28 cellular contexts compared by ENCODE assay signal in genomic region chr4:84878541-84878940, GRCh38.
DNase-seq lines count a peak whose midpoint lies in the region; ATAC-seq and TF ChIP-seq lines count a peak whose summit lies in the region.
"Had no signal": no experiment of that assay in that cellular context is flagged by ENCODE, and none has a peak within 500 bp of the region (broad histone marks: within the 10 kb centered on the region; RNA-seq: fewer than 3 reads in every experiment).

No MANE protein-coding gene starts in this region.

- peaks cover 5% of the 10 kb centered on the region for H3K4me1 ChIP-seq in mammary epithelial cell (ENCODE audit: insufficient read depth, low read length)
- no peaks in the 10 kb centered on the region for H3K4me1 ChIP-seq in breast epithelium
- H3K4me1 ChIP-seq in mesenchymal stem cell (ENCODE audit: control insufficient read depth, insufficient read depth, low read depth, low read length), result peaks cover 3% of the 10 kb centered on the region
- no peaks in the 10 kb centered on the region for H3K4me1 ChIP-seq in Karpas-422 (ENCODE audit: low read length)
- H3K4me1 ChIP-seq: colonic mucosa had no signal

- H2AFZ ChIP-seq in mammary epithelial cell (ENCODE audit: low read depth, low read length) (no peak overlapping the region), mesenchymal stem cell (ENCODE audit: low read depth, low read length) (no peak overlapping the region), Karpas-422 (ENCODE audit: low read length) (no peak overlapping the region)

- TF ChIP-seq CTCF in mammary epithelial cell (conservative IDR thresholded peaks at IDR 0.05 in 1 of 2, IDR thresholded peaks at IDR 0.05 in 1 of 2; ENCODE audit: extremely low read depth in 1 of 2, insufficient read depth in 1 of 2, low read depth in 1 of 2, low read length in 2 of 2), result no peak
- no peak for TF ChIP-seq CTCF in breast epithelium (IDR thresholded peaks at IDR 0.05)
- no peak for TF ChIP-seq CTCF in brain microvascular endothelial cell (IDR thresholded peaks at IDR 0.05; ENCODE audit: low read depth, low read length, missing control alignments)

- no peaks in the 10 kb centered on the region for H3K27me3 ChIP-seq in mammary epithelial cell (ENCODE audit: insufficient read depth, low read length)
- H3K27me3 ChIP-seq in breast epithelium, result no peaks in the 10 kb centered on the region
- H3K27me3 ChIP-seq in brain microvascular endothelial cell (replicated peaks), result no peaks in the 10 kb centered on the region
- no peaks in the 10 kb centered on the region for H3K27me3 ChIP-seq in mesenchymal stem cell (ENCODE audit: control insufficient read depth in 1 of 2, insufficient read depth in 1 of 2, low read length in 2 of 2)
- H3K27me3 ChIP-seq in Karpas-422 (ENCODE audit: low read length), result no peaks in the 10 kb centered on the region
- H3K27me3 ChIP-seq: colonic mucosa, upper lobe of left lung had no signal

- H3K4me3 ChIP-seq in mammary epithelial cell (replicated peaks in 1 of 3; ENCODE audit: insufficient read depth in 1 of 3, low read depth in 2 of 3, low read length in 3 of 3) (no peak overlapping the region), breast epithelium (no peak overlapping the region), brain microvascular endothelial cell (ENCODE audit: low read depth, low read length) (no peak overlapping the region), mesenchymal stem cell (ENCODE audit: insufficient read depth in 1 of 2, low read depth in 1 of 2, low read length in 2 of 2) (no peak overlapping the region), Karpas-422 (ENCODE audit: low read length) (no peak overlapping the region)
- H3K4me3 ChIP-seq: colonic mucosa, upper lobe of left lung had no signal

- no peak overlapping the region for H3K18ac ChIP-seq in mesenchymal stem cell (ENCODE audit: low read depth in 1 of 2, low read length in 2 of 2)

- BruUV-seq in mammary epithelial cell (replicated peaks; lab: Mats Ljungman, UMichigan), result no TSS peak

- no peak overlapping the region for H3K23ac ChIP-seq in mesenchymal stem cell (ENCODE audit: low read length in 2 of 2)

- no peak overlapping the region for H2BK120ac ChIP-seq in mesenchymal stem cell (ENCODE audit: low read depth, low read length)

- no peak overlapping the region for H2BK12ac ChIP-seq in mesenchymal stem cell (ENCODE audit: low read length in 2 of 2)

- dilution Hi-C loops in mammary epithelial cell (cut with HindIII; ENCODE audit: low sequenced_read_pairs), result no loop called here

- no peak for TF ChIP-seq POLR2A in breast epithelium (IDR thresholded peaks at IDR 0.05)

- H3K27ac ChIP-seq in mammary epithelial cell (ENCODE audit: insufficient read depth, low read depth, low read length) (no peak overlapping the region), breast epithelium (no peak overlapping the region), brain microvascular endothelial cell (peak overlapping the region; percentile 80), mesenchymal stem cell (ENCODE audit: low read length, poor library complexity, severe bottlenecking) (peak overlapping the region; percentile 83), Karpas-422 (ENCODE audit: low read length) (no peak overlapping the region)
- H3K27ac ChIP-seq: 22Rv1, colonic mucosa, upper lobe of left lung, VCaP had no signal

- H3K14ac ChIP-seq in mesenchymal stem cell (ENCODE audit: low read length in 2 of 2), result no peak overlapping the region

- H3K9me3 ChIP-seq in mammary epithelial cell (replicated peaks; ENCODE audit: insufficient read depth, low read length) (no peaks in the 10 kb centered on the region), breast epithelium (no peaks in the 10 kb centered on the region), mesenchymal stem cell (ENCODE audit: control insufficient read depth, low read length) (no peaks in the 10 kb centered on the region), Karpas-422 (ENCODE audit: low read length) (no peaks in the 10 kb centered on the region)
- H3K9me3 ChIP-seq: colonic mucosa, upper lobe of left lung had no signal

- 81% methylated on average over 3 of the region's 3 CpGs for WGBS in mammary epithelial cell (ENCODE audit: low coverage, missing lambda C conversion rate)
- 47% methylated on average over 3 of the region's 3 CpGs for WGBS in mesenchymal stem cell

- H3K79me2 ChIP-seq in mammary epithelial cell (ENCODE audit: insufficient read depth, low read length) (peaks cover 2% of the 10 kb centered on the region), Karpas-422 (ENCODE audit: low read length) (no peaks in the 10 kb centered on the region)

- H3K9ac ChIP-seq in mammary epithelial cell (ENCODE audit: insufficient read depth, low read length) (no peak overlapping the region), mesenchymal stem cell (ENCODE audit: low read length) (peak overlapping the region; percentile 70), Karpas-422 (ENCODE audit: low read length) (no peak overlapping the region)

- no peak overlapping the region for H2BK5ac ChIP-seq in mesenchymal stem cell (ENCODE audit: low read depth, low read length, poor library complexity, severe bottlenecking)

- peaks cover 1% of the 10 kb centered on the region for H3K36me3 ChIP-seq in mammary epithelial cell (ENCODE audit: insufficient read depth, low read length)
- H3K36me3 ChIP-seq in breast epithelium, result no peaks in the 10 kb centered on the region
- no peaks in the 10 kb centered on the region for H3K36me3 ChIP-seq in brain microvascular endothelial cell (replicated peaks)
- peaks cover 13 to 14% of the 10 kb centered on the region in 2 experiments for H3K36me3 ChIP-seq in mesenchymal stem cell (ENCODE audit: control insufficient read depth in 1 of 2, insufficient read depth in 2 of 2, low read depth in 1 of 2, low read length in 2 of 2)
- H3K36me3 ChIP-seq in Karpas-422 (ENCODE audit: insufficient read depth, low read length), result no peaks in the 10 kb centered on the region
- H3K36me3 ChIP-seq: colonic mucosa had no signal

- H3K4ac ChIP-seq in mesenchymal stem cell (ENCODE audit: low read depth in 1 of 2, low read length in 2 of 2), result no peak overlapping the region

- H2BK15ac ChIP-seq in mesenchymal stem cell (ENCODE audit: low read depth, poor library complexity, severe bottlenecking), result no peak overlapping the region

- peak overlapping the region; percentile 5 for H3K4me2 ChIP-seq in mammary epithelial cell (ENCODE audit: insufficient read depth, low read depth, low read length)
- H3K4me2 ChIP-seq in mesenchymal stem cell (ENCODE audit: low read length, poor library complexity, severe bottlenecking), result no peak overlapping the region
- H3K4me2 ChIP-seq in Karpas-422 (ENCODE audit: low read depth, low read length, poor library complexity, severe bottlenecking), result no peak overlapping the region

- H4K91ac ChIP-seq in mesenchymal stem cell (ENCODE audit: low read length), result no peak overlapping the region

- DNase-seq in mammary epithelial cell, result no peak
- DNase-seq in breast epithelium (ENCODE audit: low spot score in 2 of 2), result no peak
- DNase-seq in brain microvascular endothelial cell, result no peak
- DNase-seq in mesenchymal stem cell, result peak; percentile 54
- no peak for DNase-seq in Karpas-422
- no peak for DNase-seq in NCI-H128 (lab: John Stamatoyannopoulos, UW; ENCODE audit: unreplicated experiment)
- DNase-seq: activated CD4-positive, alpha-beta T cell treated with anti-CD3 and anti-CD28 coated beads for 4 hours; activated T-cell treated with anti-CD3 and anti-CD28 coated beads for 4 hours; CD4-positive, alpha-beta T cell; colonic mucosa; DMS79 treated with DMSO at 0.1 percent for 48 hours; effector CD8-positive, alpha-beta T cell; islet precursor cell; left ventricle myocardium superior; natural killer cell; NCI-H1436; NCI-H2081 treated with DMSO at 0.1 percent for 48 hours; NCI-H345; NCI-H748 treated with DMSO at 0.1 percent for 48 hours; occipital lobe; SIG-M5; stimulated activated naive CD4-positive, alpha-beta T cell; T-helper 9 cell; upper lobe of left lung had no signal

- peaks cover 18% of the 10 kb centered on the region for H3K79me1 ChIP-seq in mesenchymal stem cell (replicated peaks; ENCODE audit: low read length, poor library complexity, severe bottlenecking)

- H2AK5ac ChIP-seq in mesenchymal stem cell (ENCODE audit: low read length, severe bottlenecking), result no peak overlapping the region

- no peaks in the 10 kb centered on the region for H3K9me2 ChIP-seq in Karpas-422 (replicated peaks; ENCODE audit: insufficient read depth, low read length)

- no peak for ATAC-seq in HG03108 (IDR thresholded peaks at IDR 0.05; ENCODE audit: unreplicated experiment)
- ATAC-seq in HG03457 (IDR thresholded peaks at IDR 0.05; ENCODE audit: unreplicated experiment), result no peak
- ATAC-seq: left ventricle myocardium superior, natural killer cell had no signal

- CTCF ChIA-PET in mammary epithelial cell (lab: Charles Lee; ENCODE audit: low non-redundant PET), result interaction anchor here (0.7 kb wide), 1 partner anchor 47 kb away, joined by 4 read pairs; no protein-coding TSS in a partner anchor

- intact Hi-C loops in mammary epithelial cell (cut with micrococcal nuclease), result loop anchor here (1.0 to 5.0 kb wide), 2 partner anchors 74 to 89 kb away; partner anchors contain the start of gene WDFY3
- intact Hi-C loops in breast epithelium (cut with DNase I; ENCODE audit: low total_unique reads), result no loop called here

- no peaks in the 10 kb centered on the region for H4K20me1 ChIP-seq in mammary epithelial cell (ENCODE audit: insufficient read depth, low read length)
- H4K20me1 ChIP-seq in Karpas-422 (ENCODE audit: insufficient read depth, low read depth, low read length), result no peaks in the 10 kb centered on the region

- in situ Hi-C loops in mammary epithelial cell (cut with MboI; ENCODE audit: low sequenced_read_pairs in 2 of 2) (no loop called here), brain microvascular endothelial cell (cut with HindIII; ENCODE audit: low pct_ligation_motif_present, low sequenced_read_pairs) (no loop called here)

- H4K8ac ChIP-seq in mesenchymal stem cell (ENCODE audit: low read length), result no peak overlapping the region

Comparison
In these comparisons a context has a peak if more than half of its experiments do, and no peak if none do; other contexts are left out.
1. H3K27ac ChIP-seq: peak in brain microvascular endothelial cell (single experiment) and mesenchymal stem cell (single experiment); none in mammary epithelial cell (single experiment), breast epithelium (0 of 2) and Karpas-422 (single experiment).